15 cellular contexts compared by ENCODE assay signal in genomic region chr1:25658791-25659431, GRCh38. TPM values are rescaled to one million over a fixed set of nuclear protein-coding genes. Genes with fewer than 3 reads are reported as not detected.
DNase-seq lines count a peak whose midpoint lies in the region; ATAC-seq, FAIRE-seq and TF ChIP-seq lines count a peak whose summit lies in the region.
"Had no signal": no experiment of that assay in that cellular context is flagged by ENCODE, and none has a peak within 500 bp of the region (broad histone marks: within the 10 kb centered on the region; RNA-seq: fewer than 3 reads in every experiment).

No MANE protein-coding gene starts in this region.

- H3K9me3 ChIP-seq in H1 (ENCODE audit: insufficient read depth in 2 of 2, low read depth in 1 of 2, low read length in 1 of 2) (no peaks in the 10 kb centered on the region), mucosa of descending colon (no peaks in the 10 kb centered on the region)
- H3K9me3 ChIP-seq: esophagus squamous epithelium, HAP-1 had no signal

- POLR2A ChIA-PET in H1 (lab: Charles Lee; ENCODE audit: partially characterized antibody), result no interaction called here

- no peak overlapping the region for H2BK120ac ChIP-seq in H1 (replicated peaks; ENCODE audit: low read depth, low read length)

- no peaks in the 10 kb centered on the region for H3K79me2 ChIP-seq in H1 (ENCODE audit: control insufficient read depth in 1 of 2, insufficient read depth in 2 of 2, low read length in 2 of 2)

- H3K4me1 ChIP-seq in H1 (replicated peaks in 1 of 4; ENCODE audit: control insufficient read depth in 3 of 4, insufficient read depth in 4 of 4, low read length in 3 of 4) (peaks cover 0 to 10% (median 2%) of the 10 kb centered on the region in 4 experiments; a peak in 4 of 7 replicates), mucosa of descending colon (ENCODE audit: low read depth) (peaks cover 5% of the 10 kb centered on the region)
- H3K4me1 ChIP-seq: HAP-1 had no signal

- no peaks in the 10 kb centered on the region for H4K20me1 ChIP-seq in H1 (replicated peaks in 1 of 2; ENCODE audit: control insufficient read depth in 1 of 2, insufficient read depth in 2 of 2, low read length in 2 of 2)

- no peaks in the 10 kb centered on the region for H3K27me3 Mint-ChIP-seq in type B pancreatic cell
- H3K27me3 Mint-ChIP-seq: stimulated activated naive CD8-positive, alpha-beta T cell treated with anti-CD3 and anti-CD28 coated beads, Interleukin-15, Interleukin-2, amounts not matched to agents 100 ng/mL and 50 ng/mL, for 24 hours had no signal

- H2AFZ ChIP-seq in H1 (ENCODE audit: low read length), result no peak overlapping the region

- ATAC-seq in mucosa of descending colon (peak; percentile 6), HG02759 (IDR thresholded peaks at IDR 0.05; ENCODE audit: unreplicated experiment) (no peak)
- ATAC-seq: left colon had no signal

- WGBS in H1 (ENCODE audit: extremely low coverage in 1 of 2, insufficient coverage in 1 of 2, insufficient read length in 1 of 2, insufficient replicate concordance in 2 of 2, low coverage in 1 of 2, low lambda C conversion rate in 2 of 2, missing lambda C conversion rate in 1 of 2), 2 experiments, result 88% methylated on average over 13 of the region's 13 CpGs; no CpG with 5 or more reads in 1 of the 2 experiments

- no peak overlapping the region for H3K27ac Mint-ChIP-seq in type B pancreatic cell
- H3K27ac Mint-ChIP-seq: stimulated activated naive CD8-positive, alpha-beta T cell treated with anti-CD3 and anti-CD28 coated beads, Interleukin-15, Interleukin-2, amounts not matched to agents 100 ng/mL and 50 ng/mL, for 24 hours had no signal

- no peak overlapping the region for H2BK20ac ChIP-seq in H1 (ENCODE audit: low read length)

- no peaks in the 10 kb centered on the region for H3K9me3 Mint-ChIP-seq in type B pancreatic cell
- H3K9me3 Mint-ChIP-seq: stimulated activated naive CD8-positive, alpha-beta T cell treated with anti-CD3 and anti-CD28 coated beads, Interleukin-15, Interleukin-2, amounts not matched to agents 100 ng/mL and 50 ng/mL, for 24 hours had no signal

- no peaks in the 10 kb centered on the region for H3K36me3 Mint-ChIP-seq in type B pancreatic cell

- H3K4ac ChIP-seq in H1 (replicated peaks; ENCODE audit: insufficient read length, low read depth, low read length), result no peak overlapping the region

- no peak overlapping the region for H3K9ac ChIP-seq in H1 (replicated peaks in 1 of 4; ENCODE audit: extremely low read depth in 1 of 4, low read depth in 3 of 4, low read length in 3 of 4)

- DNase-seq in activated CD8-positive, alpha-beta memory T cell treated with anti-CD3 and anti-CD28 coated beads, Interleukin-2, amount 50 U/mL, for 48 hours, result peak; percentile 46
- no peak for DNase-seq in activated CD8-positive, alpha-beta memory T cell treated with anti-CD3 and anti-CD28 coated beads, Interleukin-2, amount 50 U/mL, for 4 hours
- DNase-seq in H1 (ENCODE audit: low read depth in 1 of 2, low spot score in 2 of 2), result no peak
- peak in 1 of 3 donors; percentile 32 for DNase-seq in mucosa of descending colon
- peak; percentile 32 for DNase-seq in type B pancreatic cell (ENCODE audit: extremely low spot score, unreplicated experiment)
- DNase-seq in GM13976 (ENCODE audit: low spot score), result no peak
- DNase-seq in activated gamma-delta T cell (lab: John Stamatoyannopoulos, UW), result no peak
- DNase-seq: brain microvascular endothelial cell, esophagus squamous epithelium, NCI-H526 had no signal

- TF ChIP-seq CTCF in H1 (IDR thresholded peaks at IDR 0.05; ENCODE audit: control extremely low read depth in 1 of 3, insufficient read depth in 1 of 3, low read depth in 1 of 3, low read length in 3 of 3) (0 out of 4 replicates have a peak, but pooled peaks of 1 of the 3 experiments have one; percentile 3), mucosa of descending colon (IDR thresholded peaks at IDR 0.05) (no peak), type B pancreatic cell (conservative IDR thresholded peaks at IDR 0.05) (no peak), GM13976 (IDR thresholded peaks at IDR 0.05; ENCODE audit: borderline replicate concordance, control extremely low read depth, extremely low read depth, insufficient read depth, missing control alignments) (no peak)

- H4K8ac ChIP-seq in H1 (ENCODE audit: extremely low read depth, insufficient read depth, low read length), result peak overlapping the region; percentile 28; the same call in 1 of the 2 replicates

- no peak overlapping the region for H3K4me2 ChIP-seq in H1 (ENCODE audit: insufficient read depth in 1 of 2, low read depth in 2 of 2, low read length in 2 of 2)

- no peaks in the 10 kb centered on the region for H3K79me1 ChIP-seq in H1 (ENCODE audit: low read depth, low read length)

- H4K91ac ChIP-seq in H1 (replicated peaks; ENCODE audit: insufficient read length, low read length), result no peak overlapping the region

- no peak for FAIRE-seq in H1 (lab: Jason Lieb, UNC)

- no peak overlapping the region for H2AK5ac ChIP-seq in H1 (ENCODE audit: low read depth, low read length)

- H3K23ac ChIP-seq in H1 (ENCODE audit: insufficient read length), result no peak overlapping the region

- H3K27ac ChIP-seq in H1 (ENCODE audit: low read depth, low read length), result no peak overlapping the region
- H3K27ac ChIP-seq: brain microvascular endothelial cell had no signal

- no peak for TF ChIP-seq EP300 in H1 (IDR thresholded peaks at IDR 0.05; ENCODE audit: borderline replicate concordance in 1 of 2, low read depth in 2 of 2, low read length in 2 of 2)

- no peak overlapping the region for H4K5ac ChIP-seq in H1 (ENCODE audit: insufficient read length, low read depth, low read length)

- intact Hi-C loops in mucosa of descending colon (cut with DNase I, micrococcal nuclease), result no loop called here

- H3K4me1 Mint-ChIP-seq in type B pancreatic cell (ENCODE audit: unreplicated experiment), result peaks cover 28% of the 10 kb centered on the region

- no peak overlapping the region for H3K14ac ChIP-seq in H1 (ENCODE audit: insufficient read length)

- H2BK12ac ChIP-seq in H1 (ENCODE audit: low read depth, low read length), result no peak overlapping the region

- TF ChIP-seq RAD21 in H1 (IDR thresholded peaks at IDR 0.05 in 1 of 2, conservative IDR thresholded peaks at IDR 0.05 in 1 of 2; ENCODE audit: low read depth in 2 of 2, low read length in 2 of 2), result no peak

- no peak overlapping the region for H3K4me3 Mint-ChIP-seq in type B pancreatic cell
- H3K4me3 Mint-ChIP-seq: stimulated activated naive CD8-positive, alpha-beta T cell treated with anti-CD3 and anti-CD28 coated beads, Interleukin-15, Interleukin-2, amounts not matched to agents 100 ng/mL and 50 ng/mL, for 24 hours had no signal

- no peak overlapping the region for H3K56ac ChIP-seq in H1 (replicated peaks; ENCODE audit: insufficient read length, low read depth, low read length)

- H2BK15ac ChIP-seq in H1 (ENCODE audit: low read length), result no peak overlapping the region

- H3K27me3 ChIP-seq in H1 (replicated peaks in 1 of 4; ENCODE audit: control insufficient read depth in 3 of 4, extremely low read depth in 1 of 4, insufficient read depth in 3 of 4, low read length in 3 of 4), result no peaks in the 10 kb centered on the region
- H3K27me3 ChIP-seq: brain microvascular endothelial cell, esophagus squamous epithelium had no signal

- H3K23me2 ChIP-seq in H1 (ENCODE audit: low read depth, low read length), result no peaks in the 10 kb centered on the region

- H3K4me3 ChIP-seq in H1 (ENCODE audit: extremely low read depth in 1 of 4, insufficient read depth in 2 of 4, low read depth in 3 of 4, low read length in 4 of 4) (no peak overlapping the region), mucosa of descending colon (no peak overlapping the region)
- H3K4me3 ChIP-seq: esophagus squamous epithelium, HAP-1 had no signal

- no peak overlapping the region for H2BK5ac ChIP-seq in H1 (ENCODE audit: low read depth, low read length)

- no peak for TF ChIP-seq POLR2A in H1 (IDR thresholded peaks at IDR 0.05; ENCODE audit: control extremely low read depth in 1 of 2, low read depth in 2 of 2, low read length in 2 of 2)

- H3K36me3 ChIP-seq in H1 (ENCODE audit: control insufficient read depth in 2 of 4, insufficient read depth in 4 of 4, low read length in 3 of 4) (no peaks in the 10 kb centered on the region), mucosa of descending colon (ENCODE audit: low read depth) (no peaks in the 10 kb centered on the region)
- H3K36me3 ChIP-seq: brain microvascular endothelial cell, esophagus squamous epithelium, HAP-1 had no signal

- CTCF ChIA-PET in H1 (lab: Charles Lee; ENCODE audit: partially characterized antibody), result interaction anchor here (0.8 to 2.1 kb wide), 9 partner anchors 8 to 139 kb away, joined by 3 to 9 read pairs (median 3); no protein-coding TSS in a partner anchor

- H3K18ac ChIP-seq in H1 (ENCODE audit: extremely low read depth, low read length), result no peak overlapping the region

- in situ Hi-C loops in GM13976 (cut with MboI; ENCODE audit: low sequenced_read_pairs, unreplicated experiment), result no loop called here

TF ChIP-seq in H1, 55 proteins besides CTCF, POLR2A, EP300 and RAD21 (continues in another document):
- TF ChIP-seq HDAC6 (IDR thresholded peaks at IDR 0.05; ENCODE audit: low read depth, low read length), result no peak
- no peak for TF ChIP-seq YY1 (IDR thresholded peaks at IDR 0.05; ENCODE audit: low read depth, low read length)
- no peak for TF ChIP-seq POU5F1 (IDR thresholded peaks at IDR 0.05; ENCODE audit: low read depth, low read length)
- TF ChIP-seq SP2 (IDR thresholded peaks at IDR 0.05; ENCODE audit: low read length), result no peak

RNA-seq across cellular contexts. Expression of gene MAN1C1, which starts 42.3 kb away (rescaled TPM):
- total RNA-seq in H1 (2021; fragmentation: NEBNext Ultra II Directional; extraction: Animal tissue kit (Norgen Biotek cat#: 25700)), result 7.7 and 7.8 TPM in 2 replicates
- 14.4 and 15.2 TPM in 2 replicates for polyA plus RNA-seq in H1 (2011; rRNA removed)
- 8.9 TPM for polyA plus RNA-seq in H1 (2011; cell fraction: cytosol; rRNA removed)
- polyA plus RNA-seq in H1 (2011; cell fraction: nucleus; rRNA removed), result 14.7 TPM
- polyA plus RNA-seq in H1 (2012, experiment 1 of 2), result 8.3 to 9.9 TPM (median 8.7 TPM) in 4 replicates
- polyA plus RNA-seq in H1 (2012, experiment 2 of 2), result 6.4 TPM
- 5.7 TPM for polyA plus RNA-seq in H1 (2013, experiment 1 of 2)
- polyA plus RNA-seq in H1 (2013, experiment 2 of 2), result 7.0 TPM
- polyA minus RNA-seq in H1 (2011; rRNA and poly(A)+ RNA removed), result 7.1 and 9.0 TPM in 2 replicates
- polyA minus RNA-seq in H1 (2011; cell fraction: cytosol; rRNA and poly(A)+ RNA removed), result 4.8 TPM
- 6.1 TPM for polyA minus RNA-seq in H1 (2011; cell fraction: nucleus; rRNA and poly(A)+ RNA removed)
- total RNA-seq in mucosa of descending colon, result 10 to 100 TPM in 1 of 3 donors, 1 to 10 TPM in 2; 2.5 to 22.0 (median 6.1) TPM
- 6.4 and 9.1 TPM in 2 replicates for total RNA-seq in type B pancreatic cell (ENCODE audit: low replicate concordance)
- total RNA-seq: MCF 10A had no signal

Comparison
In these comparisons a context has a peak if more than half of its experiments do, and no peak if none do; other contexts are left out.
1. DNase-seq: peak in activated CD8-positive, alpha-beta memory T cell treated with anti-CD3 and anti-CD28 coated beads, Interleukin-2, amount 50 U/mL, for 48 hours (single experiment) and type B pancreatic cell (single experiment); none in activated CD8-positive, alpha-beta memory T cell treated with anti-CD3 and anti-CD28 coated beads, Interleukin-2, amount 50 U/mL, for 4 hours (single experiment), H1 (0 of 2), GM13976 (single experiment) and activated gamma-delta T cell (single experiment).